ENCODE assay signal across 1 cellular context in genomic region chr20:41329435-41330342, GRCh38.
TF ChIP-seq lines count a peak whose summit lies in the region.

No MANE protein-coding gene starts in this region.

TF ChIP-seq in HEK293, 187 proteins besides CTCF, POLR2A, EP300 and RAD21 (continued from another document):
- TF ChIP-seq, protein P1, sequence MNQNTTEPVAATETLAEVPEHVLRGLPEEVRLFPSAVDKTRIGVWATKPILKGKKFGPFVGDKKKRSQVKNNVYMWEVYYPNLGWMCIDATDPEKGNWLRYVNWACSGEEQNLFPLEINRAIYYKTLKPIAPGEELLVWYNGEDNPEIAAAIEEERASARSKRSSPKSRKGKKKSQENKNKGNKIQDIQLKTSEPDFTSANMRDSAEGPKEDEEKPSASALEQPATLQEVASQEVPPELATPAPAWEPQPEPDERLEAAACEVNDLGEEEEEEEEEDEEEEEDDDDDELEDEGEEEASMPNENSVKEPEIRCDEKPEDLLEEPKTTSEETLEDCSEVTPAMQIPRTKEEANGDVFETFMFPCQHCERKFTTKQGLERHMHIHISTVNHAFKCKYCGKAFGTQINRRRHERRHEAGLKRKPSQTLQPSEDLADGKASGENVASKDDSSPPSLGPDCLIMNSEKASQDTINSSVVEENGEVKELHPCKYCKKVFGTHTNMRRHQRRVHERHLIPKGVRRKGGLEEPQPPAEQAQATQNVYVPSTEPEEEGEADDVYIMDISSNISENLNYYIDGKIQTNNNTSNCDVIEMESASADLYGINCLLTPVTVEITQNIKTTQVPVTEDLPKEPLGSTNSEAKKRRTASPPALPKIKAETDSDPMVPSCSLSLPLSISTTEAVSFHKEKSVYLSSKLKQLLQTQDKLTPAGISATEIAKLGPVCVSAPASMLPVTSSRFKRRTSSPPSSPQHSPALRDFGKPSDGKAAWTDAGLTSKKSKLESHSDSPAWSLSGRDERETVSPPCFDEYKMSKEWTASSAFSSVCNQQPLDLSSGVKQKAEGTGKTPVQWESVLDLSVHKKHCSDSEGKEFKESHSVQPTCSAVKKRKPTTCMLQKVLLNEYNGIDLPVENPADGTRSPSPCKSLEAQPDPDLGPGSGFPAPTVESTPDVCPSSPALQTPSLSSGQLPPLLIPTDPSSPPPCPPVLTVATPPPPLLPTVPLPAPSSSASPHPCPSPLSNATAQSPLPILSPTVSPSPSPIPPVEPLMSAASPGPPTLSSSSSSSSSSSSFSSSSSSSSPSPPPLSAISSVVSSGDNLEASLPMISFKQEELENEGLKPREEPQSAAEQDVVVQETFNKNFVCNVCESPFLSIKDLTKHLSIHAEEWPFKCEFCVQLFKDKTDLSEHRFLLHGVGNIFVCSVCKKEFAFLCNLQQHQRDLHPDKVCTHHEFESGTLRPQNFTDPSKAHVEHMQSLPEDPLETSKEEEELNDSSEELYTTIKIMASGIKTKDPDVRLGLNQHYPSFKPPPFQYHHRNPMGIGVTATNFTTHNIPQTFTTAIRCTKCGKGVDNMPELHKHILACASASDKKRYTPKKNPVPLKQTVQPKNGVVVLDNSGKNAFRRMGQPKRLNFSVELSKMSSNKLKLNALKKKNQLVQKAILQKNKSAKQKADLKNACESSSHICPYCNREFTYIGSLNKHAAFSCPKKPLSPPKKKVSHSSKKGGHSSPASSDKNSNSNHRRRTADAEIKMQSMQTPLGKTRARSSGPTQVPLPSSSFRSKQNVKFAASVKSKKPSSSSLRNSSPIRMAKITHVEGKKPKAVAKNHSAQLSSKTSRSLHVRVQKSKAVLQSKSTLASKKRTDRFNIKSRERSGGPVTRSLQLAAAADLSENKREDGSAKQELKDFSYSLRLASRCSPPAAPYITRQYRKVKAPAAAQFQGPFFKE (tag by site-specific recombination; IDR thresholded peaks at IDR 0.05; ENCODE audit: borderline replicate concordance): no peak
